24 cellular contexts compared by ENCODE assay signal in the genomic region with DNA sequence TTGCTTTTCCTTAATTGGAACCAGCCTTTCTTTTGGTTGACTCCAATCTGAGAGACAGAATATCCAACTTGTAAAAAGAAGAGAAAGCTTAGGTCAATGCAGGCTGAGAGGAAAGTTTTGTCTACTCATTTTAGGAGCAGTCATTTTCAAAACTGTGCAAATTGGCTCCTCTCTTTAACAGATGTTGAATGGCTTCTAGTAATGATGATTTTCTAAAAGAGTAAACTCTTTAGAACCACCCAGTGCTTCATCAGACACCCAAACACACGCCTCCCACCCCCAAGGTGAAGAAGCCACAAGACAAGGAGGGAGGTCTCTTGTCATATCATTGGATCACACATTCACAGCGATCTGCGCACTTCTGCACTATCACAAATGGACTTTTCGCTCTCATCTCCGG.
"Had no signal": no experiment of that assay in that cellular context is flagged by ENCODE, and none has a peak within 500 bp of the region (broad histone marks: within the 10 kb centered on the region; RNA-seq: fewer than 3 reads in every experiment).

No MANE protein-coding gene starts in this region.

- FAIRE-seq: HepG2, RCC 7860 had no signal

- H3K27ac ChIP-seq: SJSA1, SK-N-MC had no signal

- H3K4me3 Mint-ChIP-seq: IgD-negative memory B cell had no signal

- ATAC-seq: HepG2 had no signal

- H3K27ac Mint-ChIP-seq: IgD-negative memory B cell had no signal

- H3K9me3 ChIP-seq: SJSA1 had no signal

- H3K27me3 ChIP-seq: SJSA1 had no signal

- H3K36me3 Mint-ChIP-seq: IgD-negative memory B cell had no signal

- H3K4me3 ChIP-seq: SJSA1, SK-N-MC had no signal

- DNase-seq: KBM-7, NCI-H1092, NCI-H1105 treated with DMSO at 0.1 percent for 48 hours, NCI-H1417 treated with DMSO at 0.1 percent for 48 hours, NCI-H146, NCI-H1694 treated with DMSO at 0.1 percent for 48 hours, NCI-H1930, NCI-H2081, NCI-H2107, NCI-H2171, NCI-H226, NCI-H446, NCI-H510A, NCI-H524 treated with DMSO at 0.1 percent for 48 hours, NCI-H69, NCI-H774, Right ventricle myocardium superior, RPMI8226, SIG-M5 had no signal

- H3K36me3 ChIP-seq: SJSA1 had no signal
